Comparison of ENCODE assay signal across 8 cellular contexts in genomic region chr2:102736174-102736606, GRCh38. TPM values are rescaled to one million over a fixed set of nuclear protein-coding genes. Genes with fewer than 3 reads are reported as not detected.
DNase-seq lines count a peak whose midpoint lies in the region; ATAC-seq and TF ChIP-seq lines count a peak whose summit lies in the region.

No MANE protein-coding gene starts in this region.

- H3K23ac ChIP-seq in IMR-90 (ENCODE audit: low read depth, low read length) (no peak overlapping the region), mesendoderm (ENCODE audit: low read length) (no peak overlapping the region)

- no peaks in the 10 kb centered on the region for H3K9me3 ChIP-seq in IMR-90 (ENCODE audit: control insufficient read depth, insufficient read depth, low read length)
- H3K9me3 ChIP-seq in SK-N-SH: no peaks in the 10 kb centered on the region
- no peaks in the 10 kb centered on the region for H3K9me3 ChIP-seq in endocrine pancreas (ENCODE audit: control insufficient read depth, low read length)

- H3K4ac ChIP-seq in IMR-90 (ENCODE audit: low read depth, low read length): peak overlapping the region; percentile 55; the same call in 1 of the 2 replicates
- peak overlapping the region; percentile 17 for H3K4ac ChIP-seq in mesendoderm (ENCODE audit: low read depth, low read length)

- no peak for TF ChIP-seq CTCF in IMR-90 (conservative IDR thresholded peaks at IDR 0.05; ENCODE audit: low read depth, low read length)
- TF ChIP-seq CTCF in SK-N-SH (IDR thresholded peaks at IDR 0.05): no peak

- H3K36me3 ChIP-seq in IMR-90 (ENCODE audit: control insufficient read depth, insufficient read depth, low read length) (peaks cover 2% of the 10 kb centered on the region), SK-N-SH (replicated peaks in 1 of 2; ENCODE audit: control insufficient read depth in 1 of 2, insufficient read depth in 2 of 2, low read length in 1 of 2) (peaks cover 0 to 10% of the 10 kb centered on the region in 2 experiments), endocrine pancreas (ENCODE audit: control insufficient read depth, insufficient read depth, low read length) (no peaks in the 10 kb centered on the region), mesendoderm (ENCODE audit: control insufficient read depth, insufficient read depth, low read length) (no peaks in the 10 kb centered on the region)

- H3F3A ChIP-seq in SK-N-SH (replicated peaks; ENCODE audit: insufficient read depth): no peaks in the 10 kb centered on the region

- WGBS in IMR-90 (ENCODE audit: extremely low coverage in 2 of 2, insufficient read length in 1 of 2), 2 experiments: 0% methylated on average over 2 of the region's 16 CpGs; no CpG with 5 or more reads in 1 of the 2 experiments
- WGBS in SK-N-SH (ENCODE audit: low lambda C conversion rate): 5% methylated on average over 16 of the region's 16 CpGs
- no CpG with 5 or more reads among the region's 16 CpGs for WGBS in mesendoderm (ENCODE audit: extremely low coverage, insufficient coverage, low lambda C conversion rate)

- intact Hi-C loops in IMR-90 (cut with micrococcal nuclease): no loop called here

- H2BK15ac ChIP-seq in IMR-90 (ENCODE audit: low read depth, low read length) (no peak overlapping the region), mesendoderm (replicated peaks; ENCODE audit: low read depth) (no peak overlapping the region)

- H4K5ac ChIP-seq in IMR-90 (ENCODE audit: low read depth, low read length) (peak overlapping the region; percentile 40), mesendoderm (ENCODE audit: low read length) (no peak overlapping the region)

- no peak for TF ChIP-seq POLR2A in IMR-90 (IDR thresholded peaks at IDR 0.05; ENCODE audit: low read depth, low read length)

- peak; percentile 36 to 41 for DNase-seq in NOMO-1 (lab: John Stamatoyannopoulos, UW; ENCODE audit: unreplicated experiment in 2 of 2)
- no peak for DNase-seq in NOMO-1 treated with dmso at 0.1 percent for 144 hours (lab: John Stamatoyannopoulos, UW; ENCODE audit: unreplicated experiment)
- peak; percentile 20 for DNase-seq in IMR-90
- DNase-seq in SK-N-SH: peak; percentile 64
- peak; percentile 41 for DNase-seq in mesendoderm
- DNase-seq in GOT3 (lab: John Stamatoyannopoulos, UW): no peak

- no peaks in the 10 kb centered on the region for H3K9me1 ChIP-seq in IMR-90 (ENCODE audit: insufficient read depth, low read length)

- H3K27ac ChIP-seq in IMR-90 (ENCODE audit: insufficient read depth, low read length) (peak overlapping the region; percentile 34; the same call in 1 of the 2 replicates), SK-N-SH (ENCODE audit: low read depth in 2 of 2, low read length in 1 of 2) (peak overlapping the region in 1 of 2 experiments; percentile 75; a peak in 1 of 4 replicates), mesendoderm (ENCODE audit: low read depth, low read length) (no peak overlapping the region)

- POLR2A ChIA-PET in IMR-90 (lab: Charles Lee; ENCODE audit: unreplicated experiment): interaction anchor here (0.6 kb wide), 1 partner anchor 12 kb away, joined by 3 read pairs; no protein-coding TSS in a partner anchor
- POLR2A ChIA-PET in SK-N-SH (lab: Yijun Ruan, JAX): interaction anchor here (0.6 to 1.0 kb wide), 2 partner anchors 37 to 91 kb away, joined by 3 read pairs; no protein-coding TSS in a partner anchor

- no peak for TF ChIP-seq EP300 in SK-N-SH (IDR thresholded peaks at IDR 0.05; ENCODE audit: borderline replicate concordance in 1 of 2, low read depth in 1 of 2, low read length in 1 of 2)

- H2AK5ac ChIP-seq in IMR-90 (ENCODE audit: low read depth, low read length): no peak overlapping the region
- no peak overlapping the region for H2AK5ac ChIP-seq in mesendoderm (ENCODE audit: low read length)

- H3K18ac ChIP-seq in IMR-90 (ENCODE audit: low read depth, low read length): no peak overlapping the region
- H3K18ac ChIP-seq in mesendoderm (ENCODE audit: low read length): peak overlapping the region; percentile 77

- in situ Hi-C loops in IMR-90 (cut with MboI; ENCODE audit: low sequenced_read_pairs): no loop called here

- H3K79me1 ChIP-seq in IMR-90 (ENCODE audit: low read depth in 1 of 2, low read length in 2 of 2) (peaks cover 10 to 17% of the 10 kb centered on the region in 2 experiments; a peak in 2 of 4 replicates), mesendoderm (ENCODE audit: low read length) (peaks cover 8% of the 10 kb centered on the region)

- no TSS peak for BruUV-seq in IMR-90 (replicated peaks; lab: Mats Ljungman, UMichigan)

- dilution Hi-C loops in IMR-90 (cut with HindIII; ENCODE audit: low sequenced_read_pairs, unreplicated experiment): no loop called here

- H3K9ac ChIP-seq in IMR-90 (ENCODE audit: low read depth, low read length): peak overlapping the region; percentile 81
- H3K9ac ChIP-seq in SK-N-SH: peak overlapping the region; percentile 51
- peak overlapping the region; percentile 90 for H3K9ac ChIP-seq in endocrine pancreas (ENCODE audit: control insufficient read depth, insufficient read depth, low read length)
- H3K9ac ChIP-seq in mesendoderm (ENCODE audit: low read length): peak overlapping the region; percentile 78

- H2BK120ac ChIP-seq in IMR-90 (ENCODE audit: low read depth, low read length) (no peak overlapping the region), mesendoderm (ENCODE audit: low read depth, low read length) (no peak overlapping the region)

- H4K91ac ChIP-seq in IMR-90 (ENCODE audit: insufficient read depth, low read depth, low read length): no peak overlapping the region; the same call in 1 of the 2 replicates

- H2BK20ac ChIP-seq in IMR-90 (ENCODE audit: low read depth, low read length): no peak overlapping the region

- H4K20me1 ChIP-seq in IMR-90 (ENCODE audit: insufficient read depth, low read length): no peaks in the 10 kb centered on the region
- H4K20me1 ChIP-seq in SK-N-SH (ENCODE audit: insufficient read depth): no peaks in the 10 kb centered on the region

- H3K14ac ChIP-seq in IMR-90 (replicated peaks; ENCODE audit: low read depth, low read length): peak overlapping the region; percentile 59; the same call in 1 of the 2 replicates

- H3K56ac ChIP-seq in IMR-90 (ENCODE audit: extremely low read depth, insufficient read depth, low read length): no peak overlapping the region
- peak overlapping the region; percentile 86 for H3K56ac ChIP-seq in mesendoderm (ENCODE audit: low read length)

- H2AK9ac ChIP-seq in IMR-90 (replicated peaks; ENCODE audit: low read depth, low read length, poor library complexity): peak overlapping the region; percentile 35

- H3K9me2 ChIP-seq in SK-N-SH: no peaks in the 10 kb centered on the region

- H3K27me3 ChIP-seq in IMR-90 (ENCODE audit: control insufficient read depth, insufficient read depth, low read length): no peaks in the 10 kb centered on the region
- no peaks in the 10 kb centered on the region for H3K27me3 ChIP-seq in SK-N-SH (ENCODE audit: insufficient read depth)
- H3K27me3 ChIP-seq in endocrine pancreas (ENCODE audit: control insufficient read depth, insufficient read depth, low read length): no peaks in the 10 kb centered on the region
- H3K27me3 ChIP-seq in mesendoderm (ENCODE audit: insufficient read depth, low read length, poor library complexity): no peaks in the 10 kb centered on the region

- H4K8ac ChIP-seq in IMR-90 (ENCODE audit: low read depth in 2 of 2, low read length in 2 of 2) (peak overlapping the region; percentile 85 to 94; a peak in 3 of 4 replicates), mesendoderm (ENCODE audit: low read depth, low read length) (peak overlapping the region; percentile 82)

- H3K4me2 ChIP-seq in IMR-90 (ENCODE audit: low read depth, low read length): peak overlapping the region; percentile 95
- peak overlapping the region; percentile 89 for H3K4me2 ChIP-seq in SK-N-SH
- peak overlapping the region; percentile 36 for H3K4me2 ChIP-seq in mesendoderm (ENCODE audit: low read length)

- H2AFZ ChIP-seq in IMR-90 (replicated peaks; ENCODE audit: low read length, poor library complexity) (peak overlapping the region; percentile 100), SK-N-SH (ENCODE audit: low read depth) (peak overlapping the region; percentile 98)

- TF ChIP-seq RAD21 in IMR-90 (IDR thresholded peaks at IDR 0.05; ENCODE audit: low read length): no peak
- no peak for TF ChIP-seq RAD21 in SK-N-SH (IDR thresholded peaks at IDR 0.05; ENCODE audit: low read length)

- CTCF ChIA-PET in IMR-90 (lab: Yijun Ruan, JAX) (interaction anchor here (1.2 to 1.5 kb wide), 2 partner anchors 13 to 17 kb away, joined by 4 to 9 read pairs; no protein-coding TSS in a partner anchor), SK-N-SH (lab: Yijun Ruan, JAX) (interaction anchor here (1.4 to 4.3 kb wide), 4 partner anchors 10 to 137 kb away, joined by 3 to 43 read pairs (median 6); no protein-coding TSS in a partner anchor)

- ATAC-seq in GM21737 (IDR thresholded peaks at IDR 0.05; ENCODE audit: unreplicated experiment) (peak; percentile 40), IMR-90 (ENCODE audit: low read depth) (peak; percentile 71)

- H2BK5ac ChIP-seq in IMR-90 (ENCODE audit: low read depth, low read length, poor library complexity, severe bottlenecking) (no peak overlapping the region), mesendoderm (ENCODE audit: low read length) (no peak overlapping the region)

- no peaks in the 10 kb centered on the region; the same call in 1 of the 2 replicates for H3K4me1 ChIP-seq in IMR-90 (ENCODE audit: control insufficient read depth, insufficient read depth, low read length)
- peaks cover 0 to 15% of the 10 kb centered on the region in 2 experiments; a peak in 2 of 4 replicates for H3K4me1 ChIP-seq in SK-N-SH (ENCODE audit: control insufficient read depth in 1 of 2, insufficient read depth in 2 of 2, low read depth in 1 of 2, low read length in 1 of 2)
- H3K4me1 ChIP-seq in endocrine pancreas (ENCODE audit: control insufficient read depth, insufficient read depth, low read length): peaks cover 8% of the 10 kb centered on the region
- peaks cover 3% of the 10 kb centered on the region for H3K4me1 ChIP-seq in mesendoderm (ENCODE audit: control insufficient read depth, low read depth, low read length)

- H3K4me3 ChIP-seq in IMR-90 (ENCODE audit: insufficient read depth, low read depth, low read length) (peak overlapping the region; percentile 81), SK-N-SH (ENCODE audit: low read depth in 2 of 2, low read length in 1 of 2) (peak overlapping the region; percentile 75 to 98), endocrine pancreas (ENCODE audit: control insufficient read depth, insufficient read depth, low read length) (peak overlapping the region; percentile 68), mesendoderm (ENCODE audit: low read length) (peak overlapping the region; percentile 56)

- H3K79me2 ChIP-seq in SK-N-SH (ENCODE audit: insufficient read depth): no peaks in the 10 kb centered on the region
- peaks cover 14% of the 10 kb centered on the region for H3K79me2 ChIP-seq in mesendoderm (ENCODE audit: control insufficient read depth, insufficient read depth, low read length)

RNA-seq across cellular contexts. Expression of gene TMEM182, which starts 25.6 kb away (rescaled TPM):
- total RNA-seq in IMR-90 (2012; rRNA removed): 1.3 and 1.4 TPM in 2 replicates
- polyA plus RNA-seq in IMR-90 (2012; rRNA removed) (0.89 and 1.4 TPM in 2 replicates), SK-N-SH (2012; rRNA removed) (1.7 and 3.4 TPM in 2 replicates)
- 0.39 and 0.76 TPM in 2 replicates for polyA plus RNA-seq in IMR-90 (2012; cell fraction: cytosol; rRNA removed)
- 0.14 and 1.2 TPM in 2 replicates for polyA plus RNA-seq in IMR-90 (2012; cell fraction: nucleus; rRNA removed; ENCODE audit: low replicate concordance)
- polyA plus RNA-seq in SK-N-SH (2012; cell fraction: cytosol; rRNA removed): 3.2 and 3.4 TPM in 2 replicates
- polyA plus RNA-seq in SK-N-SH (2012; cell fraction: nucleus; rRNA removed): 0.28 and 1.4 TPM in 2 replicates
- polyA plus RNA-seq in mesendoderm (2013, experiment 1 of 2): 3.7 TPM
- 3.8 TPM for polyA plus RNA-seq in mesendoderm (2013, experiment 2 of 2)

Comparison
In these comparisons a context has a peak if more than half of its experiments do, and no peak if none do; other contexts are left out.
1. DNase-seq: peak in NOMO-1 (2 of 2), IMR-90 (single experiment), SK-N-SH (single experiment) and mesendoderm (single experiment); none in NOMO-1 treated with dmso at 0.1 percent for 144 hours (single experiment) and GOT3 (single experiment).
2. H3K4me2 ChIP-seq: peak in every context shown above with its lines; median percentile 95 in IMR-90; 89 in SK-N-SH; 36 in mesendoderm.
3. Peak in every context shown above with its lines, with median percentiles within 50 percentile points of each other: H3K4me3 ChIP-seq and H3K9ac ChIP-seq.